In the genomic region with DNA sequence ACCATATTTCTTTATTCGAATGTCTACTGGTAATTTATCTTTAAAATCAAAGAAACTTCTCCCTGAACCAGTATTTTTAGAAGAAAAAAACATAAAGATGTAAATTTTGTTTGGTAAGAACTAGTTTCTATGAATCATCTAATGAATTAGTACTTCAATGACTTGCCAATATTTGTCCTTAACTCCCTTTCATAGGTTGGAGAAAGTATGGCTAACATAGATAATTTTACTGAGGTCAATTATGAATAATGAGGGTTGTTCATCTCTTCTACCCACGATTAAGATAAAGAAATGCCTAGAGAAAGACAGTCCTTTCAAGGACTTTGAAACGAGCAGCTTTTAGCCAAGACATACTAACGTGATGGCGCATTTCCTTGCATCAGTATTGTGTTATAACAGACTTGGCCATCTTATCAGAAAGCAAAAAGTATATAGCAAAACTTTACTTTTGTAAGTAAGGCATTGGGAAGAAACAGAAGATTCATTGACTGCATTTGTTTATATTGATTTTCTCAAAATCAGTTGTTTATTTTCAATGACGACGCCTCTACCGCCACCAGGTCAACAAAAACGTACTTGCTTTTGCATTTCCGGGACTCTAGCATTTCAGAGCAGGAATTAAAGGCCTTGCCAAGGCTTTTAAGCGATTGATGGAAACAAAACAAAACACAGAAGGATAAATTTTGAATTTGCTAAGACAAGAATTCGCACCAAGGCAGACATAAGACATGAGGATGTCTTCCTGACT, we compare ENCODE assay signal across 8 cellular contexts. TPM values are rescaled to one million over a fixed set of nuclear protein-coding genes. Genes with fewer than 3 reads are reported as not detected.
A peak's percentile ranks its signal among the peaks of the same experiment; 100 is the strongest.
DNase-seq lines count a peak whose midpoint lies in the region; ATAC-seq, FAIRE-seq and TF ChIP-seq lines count a peak whose summit lies in the region.

No MANE protein-coding gene starts in this region.

- intact Hi-C loops in GM12878 (cut with micrococcal nuclease; ENCODE audit: unreplicated experiment): loop anchor here (1.0 kb wide), 1 partner anchor 29 kb away; the partner anchor contains the start of gene NMI
- intact Hi-C loops in lower leg skin (cut with DNase I; ENCODE audit: low total_unique reads): no loop called here
- intact Hi-C loops in transverse colon (cut with DNase I; ENCODE audit: low total_unique reads): no loop called here

- H3K9me3 ChIP-seq in GM12878 (replicated peaks; ENCODE audit: control insufficient read depth, insufficient read depth, low read length): no peaks in the 10 kb centered on the region
- no peaks in the 10 kb centered on the region for H3K9me3 ChIP-seq in transverse colon

- no peaks in the 10 kb centered on the region for H3K79me2 ChIP-seq in GM12878 (ENCODE audit: control insufficient read depth, insufficient read depth, low read length)

- TSS peak; percentile 72 for BruUV-seq in GM12878 (replicated peaks; lab: Mats Ljungman, UMichigan)

- H3K27ac ChIP-seq in GM12878 (ENCODE audit: control insufficient read depth, insufficient read depth): peak overlapping the region; percentile 86
- peak overlapping the region; percentile 94 to 99 (median 98) for H3K27ac ChIP-seq in transverse colon

- H3K36me3 ChIP-seq in GM12878 (ENCODE audit: control insufficient read depth in 2 of 2, insufficient read depth in 2 of 2, low read length in 1 of 2) (no peaks in the 10 kb centered on the region), transverse colon (no peaks in the 10 kb centered on the region)

- TF ChIP-seq EP300 in GM12878 (IDR thresholded peaks at IDR 0.05; ENCODE audit: borderline replicate concordance in 1 of 2, control insufficient read depth in 1 of 2, low read depth in 2 of 2, low read length in 2 of 2) (no peak), transverse colon (IDR thresholded peaks at IDR 0.05; ENCODE audit: low read depth) (no peak)

- DNase-seq in Jurkat, Clone E6-1 (ENCODE audit: low read depth, low spot score): no peak
- DNase-seq in GM12878 (ENCODE audit: low read depth, low spot score): peak; percentile 3
- no peak for DNase-seq in lower leg skin (ENCODE audit: low spot score in 2 of 2)
- no peak for DNase-seq in transverse colon
- no peak for DNase-seq in effector CD4-positive, alpha-beta T cell
- no peak for DNase-seq in NAMALWA (ENCODE audit: low spot score)

- H3K9ac ChIP-seq in GM12878 (ENCODE audit: control insufficient read depth, insufficient read depth, low read length): peak overlapping the region; percentile 83

- SMC1A ChIA-PET in GM12878 (lab: Charles Lee; ENCODE audit: uncharacterized antibody, unreplicated experiment): interaction anchor here (0.9 to 1.0 kb wide), 2 partner anchors 40 to 176 kb away, joined by 4 read pairs; no protein-coding TSS in a partner anchor

- 15% methylated on average over 12 of the region's 12 CpGs for WGBS in GM12878 (ENCODE audit: insufficient coverage, insufficient replicate concordance, low lambda C conversion rate, missing lambda C conversion rate)
- 4% methylated on average over 12 of the region's 12 CpGs for WGBS in lower leg skin, 2 donors
- WGBS in transverse colon (ENCODE audit: low coverage in 1 of 2), 2 donors: 13% methylated on average over 10 to 12 of the region's 12 CpGs

- TF ChIP-seq RAD21 in GM12878 (IDR thresholded peaks at IDR 0.05; ENCODE audit: insufficient read depth, low read depth, low read length): no peak

- RAD21 ChIA-PET in GM12878 (lab: Charles Lee; ENCODE audit: unreplicated experiment): interaction anchor here (0.5 to 2.0 kb wide), 3 partner anchors 21 to 193 kb away, joined by 3 to 15 read pairs (median 5); partner anchors contain the start of gene NMI

- peak overlapping the region; percentile 80 for H3K4me2 ChIP-seq in GM12878 (ENCODE audit: control insufficient read depth, insufficient read depth)

- H4K20me1 ChIP-seq in GM12878 (ENCODE audit: control insufficient read depth, insufficient read depth): no peaks in the 10 kb centered on the region

- CTCF ChIA-PET in GM12878 (lab: Yijun Ruan, JAX): interaction anchor here (1.3 to 2.0 kb wide), 2 partner anchors 13 to 22 kb away, joined by 3 to 6 read pairs; no protein-coding TSS in a partner anchor

- H2AFZ ChIP-seq in GM12878 (ENCODE audit: control insufficient read depth, low read depth, low read length): peak overlapping the region; percentile 96

- in situ Hi-C loops in GM12878 (cut with MboI): no loop called here
- in situ Hi-C loops in transverse colon (cut with MboI; ENCODE audit: low pct_ligation_motif_present in 1 of 4, low pct_unique_long_range_greater_than_20kb in 1 of 4, low sequenced_read_pairs in 3 of 4): no loop called here

- H3K27me3 ChIP-seq in GM12878 (replicated peaks in 1 of 2; ENCODE audit: control insufficient read depth in 2 of 2, insufficient read depth in 2 of 2, low read length in 1 of 2) (no peaks in the 10 kb centered on the region), transverse colon (no peaks in the 10 kb centered on the region)

- TF ChIP-seq POLR2A in GM12878 (IDR thresholded peaks at IDR 0.05; ENCODE audit: low read depth, low read length) (no peak), lower leg skin (IDR thresholded peaks at IDR 0.05) (no peak), transverse colon (IDR thresholded peaks at IDR 0.05) (no peak)

- peak; percentile 65 for FAIRE-seq in GM12878 (lab: Jason Lieb, UNC)

- TF ChIP-seq CTCF in GM12878 (IDR thresholded peaks at IDR 0.05 in 2 of 3, conservative IDR thresholded peaks at IDR 0.05 in 1 of 3; ENCODE audit: control insufficient read depth in 2 of 3, extremely low read depth in 1 of 3, insufficient read depth in 1 of 3, low read depth in 3 of 3, low read length in 3 of 3) (no peak), lower leg skin (IDR thresholded peaks at IDR 0.05) (no peak), transverse colon (IDR thresholded peaks at IDR 0.05) (no peak)

- ATAC-seq in GM21529 (IDR thresholded peaks at IDR 0.05; ENCODE audit: unreplicated experiment) (peak; percentile 11), GM12878 (no peak)

- POLR2A ChIA-PET in GM12878 (lab: Charles Lee): interaction anchor here (1.6 to 2.0 kb wide), 2 partner anchors 10 to 29 kb away, joined by 3 to 8 read pairs; partner anchors contain the start of gene NMI

- no peaks in the 10 kb centered on the region for H3K4me1 ChIP-seq in GM12878 (ENCODE audit: control insufficient read depth, insufficient read depth, low read length)
- H3K4me1 ChIP-seq in transverse colon: peaks cover 0 to 16% (median 7%) of the 10 kb centered on the region in 4 donors

- H3K4me3 ChIP-seq in GM08714 (ENCODE audit: low read length) (peak overlapping the region; percentile 83), GM12878 (peak overlapping the region; percentile 84), lower leg skin (ENCODE audit: low read depth, poor library complexity, severe bottlenecking) (peak overlapping the region; percentile 92), transverse colon (peak overlapping the region; percentile 46 to 98 (median 92))
- peak overlapping the region; percentile 56 for H3K4me3 ChIP-seq in Jurkat, Clone E6-1 (ENCODE audit: low read length)

RNA-seq across cellular contexts. Expression of gene RBM43, which starts 1.0 kb away (rescaled TPM):
- 2.3 TPM for polyA plus RNA-seq in Jurkat, Clone E6-1 (2012; ENCODE audit: insufficient read depth, insufficient read length)
- 7.7 and 8.1 TPM in 2 replicates for total RNA-seq in GM12878 (2013; cell fraction: nucleolus; rRNA removed)
- total RNA-seq in GM12878 (2014; rRNA removed): 2.8 and 3.2 TPM in 2 replicates
- total RNA-seq in GM12878 (2014; rRNA removed; fragmentation: Illumina TruSeq; extraction: Trizol): 3.4 and 3.7 TPM in 2 replicates
- 2.7 and 3.6 TPM in 2 replicates for total RNA-seq in GM12878 (2021)
- 1.0 TPM for polyA plus RNA-seq in GM12878 (2011; ENCODE audit: low read depth)
- polyA plus RNA-seq in GM12878 (2011; rRNA removed): 5.3 and 10.1 TPM in 2 replicates
- polyA plus RNA-seq in GM12878 (2011; cell fraction: cytosol; rRNA removed): 2.1 and 2.2 TPM in 2 replicates
- 3.7 and 3.9 TPM in 2 replicates for polyA plus RNA-seq in GM12878 (2011; cell fraction: nucleus; rRNA removed)
- 3.0 and 3.1 TPM in 2 replicates for polyA plus RNA-seq in GM12878 (2012)
- 4.2 and 5.2 TPM in 2 replicates for polyA plus RNA-seq in GM12878 (2014; fragmentation: Illumina TruSeq; extraction: Trizol)
- under 1 TPM; 0.86 to 0.93 TPM for polyA plus RNA-seq in GM12878 (2014; fragmentation: Nextera tagmentation; extraction: Ambion mirVana)
- 2.4 and 2.5 TPM in 2 replicates for polyA plus RNA-seq in GM12878 (2014; rRNA removed)
- 1 to 10 TPM in 1 of 2 experiments, under 1 TPM in 1; 0.96 to 1.1 TPM for polyA plus RNA-seq in GM12878 (2016; fragmentation: Nextera tagmentation; extraction: Ambion mirVana)
- polyA minus RNA-seq in GM12878 (2011; rRNA and poly(A)+ RNA removed): 4.2 and 5.5 TPM in 2 replicates
- polyA minus RNA-seq in GM12878 (2011; cell fraction: cytosol; rRNA and poly(A)+ RNA removed): 1.9 and 3.2 TPM in 2 replicates
- 5.6 and 6.1 TPM in 2 replicates for polyA minus RNA-seq in GM12878 (2011; cell fraction: nucleus; rRNA and poly(A)+ RNA removed)
- total RNA-seq in lower leg skin: 1 to 10 TPM; 2.5 to 4.9 (median 3.9) TPM
- 1 to 10 TPM; 3.1 to 5.2 (median 3.9) TPM for total RNA-seq in transverse colon

RNA-seq across cellular contexts. Expression of gene NMI, which starts 28.8 kb away (rescaled TPM):
- polyA plus RNA-seq in Jurkat, Clone E6-1 (2012; ENCODE audit: insufficient read depth, insufficient read length): 53.2 TPM
- 34.7 and 36.2 TPM in 2 replicates for total RNA-seq in GM12878 (2013; cell fraction: nucleolus; rRNA removed)
- total RNA-seq in GM12878 (2014; rRNA removed) (43.5 and 52.9 TPM in 2 replicates), GM12878 (2014; rRNA removed; fragmentation: Illumina TruSeq; extraction: Trizol) (47.7 and 50.3 TPM in 2 replicates), GM12878 (2021) (45.1 and 45.9 TPM in 2 replicates), lower leg skin (10 to 100 TPM in 1 of 4 donors, 1 to 10 TPM in 3; 4.8 to 12.2 (median 5.4) TPM), transverse colon (10 to 100 TPM in 3 of 4 donors, 1 to 10 TPM in 1; 1.6 to 23.9 (median 19.3) TPM)
- 32.6 TPM for polyA plus RNA-seq in GM12878 (2011; ENCODE audit: low read depth)
- polyA plus RNA-seq in GM12878 (2011; rRNA removed) (43.9 and 73.6 TPM in 2 replicates), GM12878 (2014; fragmentation: Illumina TruSeq; extraction: Trizol) (66.4 and 85.1 TPM in 2 replicates), GM12878 (2014; fragmentation: Nextera tagmentation; extraction: Ambion mirVana) (10 to 100 TPM; 43.3 to 48.4 TPM), GM12878 (2014; rRNA removed) (44.9 and 60.6 TPM in 2 replicates), GM12878 (2016; fragmentation: Nextera tagmentation; extraction: Ambion mirVana) (100 to 1,000 TPM; 101 to 107 TPM)
- 16.7 and 20.1 TPM in 2 replicates for polyA plus RNA-seq in GM12878 (2011; cell fraction: cytosol; rRNA removed)
- 14.2 and 19.2 TPM in 2 replicates for polyA plus RNA-seq in GM12878 (2011; cell fraction: nucleus; rRNA removed)
- 40.8 and 47.4 TPM in 2 replicates for polyA plus RNA-seq in GM12878 (2012)
- 10.1 and 13.2 TPM in 2 replicates for polyA minus RNA-seq in GM12878 (2011; rRNA and poly(A)+ RNA removed)
- polyA minus RNA-seq in GM12878 (2011; cell fraction: cytosol; rRNA and poly(A)+ RNA removed): 9.6 and 12.1 TPM in 2 replicates
- 12.1 and 18.6 TPM in 2 replicates for polyA minus RNA-seq in GM12878 (2011; cell fraction: nucleus; rRNA and poly(A)+ RNA removed)
